ENCODE assay signal across 8 cellular contexts in genomic region chr19:57599377-57599760, GRCh38. TPM values are rescaled to one million over a fixed set of nuclear protein-coding genes. Genes with fewer than 3 reads are reported as not detected.
DNase-seq lines count a peak whose midpoint lies in the region; ATAC-seq and TF ChIP-seq lines count a peak whose summit lies in the region.

No MANE protein-coding gene starts in this region.

- TF ChIP-seq CTCF in endothelial cell (IDR thresholded peaks at IDR 0.05; ENCODE audit: unreplicated experiment) (no peak), psoas muscle (IDR thresholded peaks at IDR 0.05) (no peak)

- ATAC-seq in GM18517 (IDR thresholded peaks at IDR 0.05; ENCODE audit: unreplicated experiment): peak; percentile 34
- ATAC-seq in psoas muscle: no peak

- intact Hi-C loops in psoas muscle (cut with DNase I): no loop called here

- peak overlapping the region; percentile 88 for H3K4me3 Mint-ChIP-seq in endothelial cell (ENCODE audit: unreplicated experiment)

- peak overlapping the region; percentile 30 for H3K27ac ChIP-seq in psoas muscle

- peaks cover 35% of the 10 kb centered on the region for H3K9me3 ChIP-seq in psoas muscle

- peaks cover 7% of the 10 kb centered on the region for H3K4me1 ChIP-seq in psoas muscle

- peak overlapping the region; percentile 61 for H3K27ac Mint-ChIP-seq in endothelial cell (ENCODE audit: unreplicated experiment)

- H3K4me3 ChIP-seq in Jurkat, Clone E6-1 (ENCODE audit: low read length): peak overlapping the region; percentile 78
- peak overlapping the region; percentile 82 for H3K4me3 ChIP-seq in psoas muscle

- DNase-seq in Jurkat, Clone E6-1 (ENCODE audit: low read depth, low spot score): no peak
- DNase-seq in endothelial cell (ENCODE audit: low spot score): no peak
- no peak for DNase-seq in psoas muscle
- no peak for DNase-seq in OCI-M2 (lab: John Stamatoyannopoulos, UW; ENCODE audit: unreplicated experiment)
- DNase-seq in amniotic stem cell (lab: John Stamatoyannopoulos, UW): no peak
- DNase-seq in nucleus accumbens (lab: John Stamatoyannopoulos, UW): no peak
- DNase-seq in AML-193 (lab: John Stamatoyannopoulos, UW): no peak

- H3K4me1 Mint-ChIP-seq in endothelial cell (ENCODE audit: unreplicated experiment): peaks cover 9% of the 10 kb centered on the region

- H3K36me3 ChIP-seq in psoas muscle (ENCODE audit: insufficient read depth in 1 of 2, low read depth in 1 of 2): peaks cover 1% of the 10 kb centered on the region in 2 donors

- peaks cover 5% of the 10 kb centered on the region for H3K9me3 Mint-ChIP-seq in endothelial cell (ENCODE audit: unreplicated experiment)

- 55 to 60% (median 58%) methylated on average over 8 of the region's 8 CpGs for WGBS in psoas muscle, 3 donors

- H3K27me3 ChIP-seq in psoas muscle (ENCODE audit: insufficient read depth in 3 of 3, low read length in 2 of 3): no peaks in the 10 kb centered on the region

- peaks cover 30% of the 10 kb centered on the region for H3K36me3 Mint-ChIP-seq in endothelial cell (ENCODE audit: low read depth, unreplicated experiment)

- peaks cover 8% of the 10 kb centered on the region for H3K27me3 Mint-ChIP-seq in endothelial cell (ENCODE audit: unreplicated experiment)

RNA-seq across cellular contexts. Expression of gene ZNF530, which starts 0.3 kb away (rescaled TPM):
- 6.8 TPM for polyA plus RNA-seq in Jurkat, Clone E6-1 (2012; ENCODE audit: insufficient read depth, insufficient read length)
- total RNA-seq in endothelial cell (ENCODE audit: unreplicated experiment) (7.2 TPM), psoas muscle (1 to 10 TPM in 3 of 4 donors, under 1 TPM in 1; 0.81 to 2.9 (median 2.0) TPM)
- polyA plus RNA-seq in psoas muscle: 10 to 100 TPM in 1 of 3 donors, 1 to 10 TPM in 2; 1.7 to 11.7 (median 2.4) TPM

RNA-seq across cellular contexts. Expression of gene ZNF134, which starts 14.7 kb away (rescaled TPM):
- polyA plus RNA-seq in Jurkat, Clone E6-1 (2012; ENCODE audit: insufficient read depth, insufficient read length): 12.9 TPM
- total RNA-seq in endothelial cell (ENCODE audit: unreplicated experiment) (37.5 TPM), psoas muscle (1 to 10 TPM; 5.4 to 8.1 (median 7.5) TPM)
- polyA plus RNA-seq in psoas muscle: 1 to 10 TPM; 3.4 to 8.6 (median 4.4) TPM

RNA-seq across cellular contexts. Expression of gene ZIK1, which starts 15.4 kb away (rescaled TPM):
- not detected for polyA plus RNA-seq in Jurkat, Clone E6-1 (2012; ENCODE audit: insufficient read depth, insufficient read length)
- 19.9 TPM for total RNA-seq in endothelial cell (ENCODE audit: unreplicated experiment)
- 1 to 10 TPM in 2 of 4 donors, under 1 TPM in 2; 0.74 to 2.9 (median 1.3) TPM for total RNA-seq in psoas muscle
- 1 to 10 TPM in 2 of 3 donors, under 1 TPM in 1; 0.72 to 4.4 (median 2.5) TPM for polyA plus RNA-seq in psoas muscle

RNA-seq across cellular contexts. Expression of gene ZNF416, which starts 20.7 kb away (rescaled TPM):
- polyA plus RNA-seq in Jurkat, Clone E6-1 (2012; ENCODE audit: insufficient read depth, insufficient read length): 4.8 TPM
- total RNA-seq in endothelial cell (ENCODE audit: unreplicated experiment) (10.9 TPM), psoas muscle (1 to 10 TPM; 2.1 to 4.0 (median 2.4) TPM)
- 1 to 10 TPM; 1.9 to 2.9 (median 2.3) TPM for polyA plus RNA-seq in psoas muscle

RNA-seq across cellular contexts. Expression of gene ZNF211, which starts 33.6 kb away (rescaled TPM):
- 9.7 TPM for polyA plus RNA-seq in Jurkat, Clone E6-1 (2012; ENCODE audit: insufficient read depth, insufficient read length)
- total RNA-seq in endothelial cell (ENCODE audit: unreplicated experiment) (31.1 TPM), psoas muscle (1 to 10 TPM; 1.6 to 6.9 (median 4.9) TPM)
- 1 to 10 TPM; 2.9 to 4.9 (median 3.3) TPM for polyA plus RNA-seq in psoas muscle
